ENCODE assay signal across 8 cellular contexts in the genomic region with DNA sequence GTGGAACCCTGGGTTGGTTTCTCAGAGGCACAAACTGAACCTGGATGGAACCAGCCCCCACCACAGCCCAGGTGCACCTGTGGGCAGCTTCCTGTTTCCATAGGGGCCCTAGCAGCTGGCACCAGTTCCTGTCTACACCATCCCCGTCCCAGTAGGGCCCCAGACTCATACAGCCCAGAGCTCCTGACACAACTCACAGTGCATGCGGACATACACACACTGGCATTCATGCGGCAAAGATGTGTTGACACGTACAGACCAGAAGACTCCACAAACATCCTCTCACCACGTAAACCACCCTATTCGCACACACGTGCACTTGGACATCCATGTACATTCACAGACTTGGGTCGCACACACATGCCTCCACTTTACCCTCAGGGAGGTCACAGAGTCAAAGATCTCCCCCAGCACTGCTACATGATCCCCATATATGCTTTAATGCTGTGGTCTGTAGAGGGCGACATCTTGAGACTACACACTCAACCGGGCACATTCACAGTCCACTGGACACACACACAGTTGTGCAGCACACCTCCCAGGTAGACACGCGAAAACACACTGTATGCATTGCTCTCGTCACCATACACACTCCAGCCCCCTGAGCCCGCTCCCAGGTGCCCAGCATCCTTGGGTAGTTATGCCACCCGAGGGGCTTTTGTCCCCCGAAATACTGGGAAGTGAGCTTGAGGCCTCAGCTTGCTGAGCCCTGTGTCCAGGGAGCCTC. TPM values are rescaled to one million over a fixed set of nuclear protein-coding genes. Genes with fewer than 3 reads are reported as not detected.
DNase-seq lines count a peak whose midpoint lies in the region; ATAC-seq and TF ChIP-seq lines count a peak whose summit lies in the region.

No MANE protein-coding gene starts in this region.

- no peaks in the 10 kb centered on the region for H3K36me3 ChIP-seq in tibial artery

- H3K27me3 Mint-ChIP-seq in activated naive CD8-positive, alpha-beta T cell treated with anti-CD3 and anti-CD28 coated beads, Interleukin-2, amount 10 ng/mL, durations not matched to agents 7 days and 5 days = no peaks in the 10 kb centered on the region

- H3K27ac ChIP-seq in tibial artery = peak overlapping the region; percentile 88 to 94

- DNase-seq in SKM-1 treated with dmso at 0.1 percent for 144 hours (lab: John Stamatoyannopoulos, UW; ENCODE audit: unreplicated experiment) (peak; percentile 30), SKM-1 (lab: John Stamatoyannopoulos, UW; ENCODE audit: unreplicated experiment) (no peak), left colon (peak in 1 of 2 donors; percentile 41), tibial artery (no peak), D341Med (ENCODE audit: low spot score) (no peak)
- DNase-seq in Jurkat, Clone E6-1 (ENCODE audit: low read depth, low spot score) = peak; percentile 88
- DNase-seq in activated naive CD8-positive, alpha-beta T cell treated with anti-CD3 and anti-CD28 coated beads, Interleukin-2, amount 10 ng/mL, durations not matched to agents 7 days and 5 days = peak; percentile 59

- H3K9me3 ChIP-seq in tibial artery = no peaks in the 10 kb centered on the region

- H3K27ac Mint-ChIP-seq in activated naive CD8-positive, alpha-beta T cell treated with anti-CD3 and anti-CD28 coated beads, Interleukin-2, amount 10 ng/mL, durations not matched to agents 7 days and 5 days = peak overlapping the region; percentile 82

- H3K4me3 Mint-ChIP-seq in activated naive CD8-positive, alpha-beta T cell treated with anti-CD3 and anti-CD28 coated beads, Interleukin-2, amount 10 ng/mL, durations not matched to agents 7 days and 5 days = peak overlapping the region; percentile 84

- H3K4me1 ChIP-seq in tibial artery = peaks cover 4 to 99% (median 92%) of the 10 kb centered on the region in 4 donors

- TF ChIP-seq CTCF in tibial artery (IDR thresholded peaks at IDR 0.05) = peak in 1 of 2 experiments; percentile 13

- peak overlapping the region; percentile 49 for H3K4me3 ChIP-seq in Jurkat, Clone E6-1 (ENCODE audit: low read length)
- peak overlapping the region in 1 of 2 donors; percentile 32 for H3K4me3 ChIP-seq in tibial artery

- H3K4me1 Mint-ChIP-seq in activated naive CD8-positive, alpha-beta T cell treated with anti-CD3 and anti-CD28 coated beads, Interleukin-2, amount 10 ng/mL, durations not matched to agents 7 days and 5 days = peaks cover 38% of the 10 kb centered on the region

- peak; percentile 47 for ATAC-seq in GM21717 (IDR thresholded peaks at IDR 0.05; ENCODE audit: unreplicated experiment)
- ATAC-seq in activated naive CD8-positive, alpha-beta T cell treated with anti-CD3 and anti-CD28 coated beads, Interleukin-2, amount 10 ng/mL, durations not matched to agents 7 days and 5 days (ENCODE audit: low read depth) = peak; percentile 28
- peak; percentile 22 for ATAC-seq in left colon

- POLR2A ChIA-PET in activated naive CD8-positive, alpha-beta T cell treated with anti-CD3 and anti-CD28 coated beads, Interleukin-2, amount 10 ng/mL, durations not matched to agents 7 days and 5 days (lab: Charles Lee) = interaction anchor here (0.8 to 2.7 kb wide), 8 partner anchors 11 to 37 kb away, joined by 3 to 14 read pairs (median 3); a partner anchor contains a TSS

- intact Hi-C loops in left colon (cut with DNase I, micrococcal nuclease) = no loop called here
- intact Hi-C loops in tibial artery (cut with DNase I; ENCODE audit: low total_unique reads) = no loop called here

- H3K36me3 Mint-ChIP-seq in activated naive CD8-positive, alpha-beta T cell treated with anti-CD3 and anti-CD28 coated beads, Interleukin-2, amount 10 ng/mL, durations not matched to agents 7 days and 5 days = no peaks in the 10 kb centered on the region

- no peaks in the 10 kb centered on the region for H3K27me3 ChIP-seq in tibial artery

- H3K9me3 Mint-ChIP-seq in activated naive CD8-positive, alpha-beta T cell treated with anti-CD3 and anti-CD28 coated beads, Interleukin-2, amount 10 ng/mL, durations not matched to agents 7 days and 5 days = no peaks in the 10 kb centered on the region

RNA-seq across cellular contexts. Expression of a gene that starts 22.4 kb away (rescaled TPM):
- 9.5 TPM for polyA plus RNA-seq in Jurkat, Clone E6-1 (2012; ENCODE audit: insufficient read depth, insufficient read length)
- 1 to 10 TPM; 3.5 to 4.6 TPM for total RNA-seq in activated naive CD8-positive, alpha-beta T cell treated with anti-CD3 and anti-CD28 coated beads, Interleukin-2, amount 10 ng/mL, durations not matched to agents 7 days and 5 days
- 10 to 100 TPM; 28.2 to 30.2 TPM for total RNA-seq in left colon

Comparison
In these comparisons a context has a peak if more than half of its experiments do, and no peak if none do; other contexts are left out.
1. DNase-seq: peak in SKM-1 treated with dmso at 0.1 percent for 144 hours (single experiment), Jurkat, Clone E6-1 (single experiment) and activated naive CD8-positive, alpha-beta T cell treated with anti-CD3 and anti-CD28 coated beads, Interleukin-2, amount 10 ng/mL, durations not matched to agents 7 days and 5 days (single experiment); none in SKM-1 (single experiment), tibial artery (0 of 2) and D341Med (single experiment).
2. RNA of a gene that starts 22.4 kb away (total RNA-seq): 28.2 to 30.2 TPM in left colon; 3.5 to 4.6 TPM in activated naive CD8-positive, alpha-beta T cell treated with anti-CD3 and anti-CD28 coated beads, Interleukin-2, amount 10 ng/mL, durations not matched to agents 7 days and 5 days; every median in the first group is over 4 times any median in the second.
3. Peak in every context shown above with its lines, with median percentiles within 50 percentile points of each other: ATAC-seq.